Comparison of ENCODE assay signal across 7 cellular contexts in genomic region chr1:983736-984475, GRCh38. TPM values are rescaled to one million over a fixed set of nuclear protein-coding genes. Genes with fewer than 3 reads are reported as not detected.
DNase-seq lines count a peak whose midpoint lies in the region; ATAC-seq lines count a peak whose summit lies in the region.
"Had no signal": no experiment of that assay in that cellular context is flagged by ENCODE, and none has a peak within 500 bp of the region (broad histone marks: within the 10 kb centered on the region; RNA-seq: fewer than 3 reads in every experiment).

No MANE protein-coding gene starts in this region.

- DNase-seq in HK-2 (ENCODE audit: unreplicated experiment), result peak; percentile 61
- peak; percentile 88 for DNase-seq in activated CD8-positive, alpha-beta memory T cell treated with anti-CD3 and anti-CD28 coated beads for 24 hours
- peak; percentile 71 for DNase-seq in left ventricle myocardium superior
- peak in 1 of 2 donors; percentile 61 for DNase-seq in stimulated activated naive CD8-positive, alpha-beta T cell treated with anti-CD3 and anti-CD28 coated beads, Interleukin-15, amount 100 ng/mL, for 72 hours
- no peak for DNase-seq in H4 (ENCODE audit: low spot score)

- H3K4me1 Mint-ChIP-seq in stimulated activated naive CD8-positive, alpha-beta T cell treated with anti-CD3 and anti-CD28 coated beads, Interleukin-15, amount 100 ng/mL, for 72 hours, result peaks cover 10% of the 10 kb centered on the region

- no peak overlapping the region for H3K4me3 Mint-ChIP-seq in stimulated activated naive CD8-positive, alpha-beta T cell treated with anti-CD3 and anti-CD28 coated beads, Interleukin-15, amount 100 ng/mL, for 72 hours

- ATAC-seq in left ventricle myocardium superior (no peak), GM19023 (IDR thresholded peaks at IDR 0.05; ENCODE audit: unreplicated experiment) (no peak)
- ATAC-seq in stimulated activated naive CD8-positive, alpha-beta T cell treated with anti-CD3 and anti-CD28 coated beads, Interleukin-15, amount 100 ng/mL, for 72 hours, result peak; percentile 74

- intact Hi-C loops in left ventricle myocardium superior (cut with micrococcal nuclease), result no loop called here

- H3K27ac Mint-ChIP-seq in stimulated activated naive CD8-positive, alpha-beta T cell treated with anti-CD3 and anti-CD28 coated beads, Interleukin-15, amount 100 ng/mL, for 72 hours, result no peak overlapping the region

- H3K27me3 Mint-ChIP-seq in stimulated activated naive CD8-positive, alpha-beta T cell treated with anti-CD3 and anti-CD28 coated beads, Interleukin-15, amount 100 ng/mL, for 72 hours, result peaks cover 49% of the 10 kb centered on the region

- peaks cover 5 to 7% of the 10 kb centered on the region in 2 donors for H3K9me3 Mint-ChIP-seq in stimulated activated naive CD8-positive, alpha-beta T cell treated with anti-CD3 and anti-CD28 coated beads, Interleukin-15, amount 100 ng/mL, for 72 hours

RNA-seq across cellular contexts. Expression of gene PERM1, which starts 2.0 kb away (rescaled TPM):
- 187 TPM for total RNA-seq in left ventricle myocardium superior
- 0.19 TPM in 1 of 2 replicates, not detected in the other for total RNA-seq in H4 (2014; rRNA removed; shearing (Covaris generic))
- total RNA-seq: dermis microvascular lymphatic vessel endothelial cell had no signal

RNA-seq across cellular contexts. Expression of gene HES4, which starts 16.0 kb away (rescaled TPM):
- total RNA-seq in left ventricle myocardium superior, result 39.4 TPM
- total RNA-seq in H4 (2014; rRNA removed; shearing (Covaris generic)), result 3.6 and 17.7 TPM in 2 replicates

RNA-seq across cellular contexts. Expression of gene PLEKHN1, which starts 17.6 kb away (rescaled TPM):
- total RNA-seq in left ventricle myocardium superior, result not detected
- total RNA-seq in H4 (2014; rRNA removed; shearing (Covaris generic)), result 0.08 and 1.2 TPM in 2 replicates

RNA-seq across cellular contexts. Expression of gene KLHL17, which starts 23.5 kb away (rescaled TPM):
- 6.6 TPM for total RNA-seq in left ventricle myocardium superior
- 1.9 and 5.7 TPM in 2 replicates for total RNA-seq in H4 (2014; rRNA removed; shearing (Covaris generic))

RNA-seq across cellular contexts. Expression of gene NOC2L, which starts 24.9 kb away (rescaled TPM):
- 46.8 TPM for total RNA-seq in left ventricle myocardium superior
- total RNA-seq in H4 (2014; rRNA removed; shearing (Covaris generic)), result 78.4 and 90.7 TPM in 2 replicates

Comparison
In these comparisons a context has a peak if more than half of its experiments do, and no peak if none do; other contexts are left out.
1. RNA of gene PERM1, which starts 2.0 kb away (total RNA-seq): 187 TPM in left ventricle myocardium superior (single experiment); 0.19 TPM in H4; every median in the first group is over 100 times any median in the second.